26 cellular contexts compared by ENCODE assay signal in genomic region chr2:29726976-29727375, GRCh38.
"Had no signal": no experiment of that assay in that cellular context is flagged by ENCODE, and none has a peak within 500 bp of the region (broad histone marks: within the 10 kb centered on the region; RNA-seq: fewer than 3 reads in every experiment).

No MANE protein-coding gene starts in this region.

- H3K4me1 ChIP-seq: left ventricle myocardium inferior, parathyroid adenoma, psoas muscle, right atrium auricular region had no signal

- H3K36me3 ChIP-seq: left ventricle myocardium inferior, neutrophil, right atrium auricular region, tibial nerve, uterus had no signal

- H3K4me3 Mint-ChIP-seq: naive thymus-derived CD4-positive, alpha-beta T cell; natural killer cell treated with Interleukin-12 subunit alpha and Interleukin-12 subunit beta and Interleukin-15 and Interleukin-18, amount 100 ng/mL, for 72 hours; stimulated activated memory B cell treated with anti-CD40 and anti-IgM and Interleukin-4, amounts not matched to agents 10 μg/mL and 1 μg/mL and 100 μg/mL, for 72 hours; stimulated activated naive CD8-positive, alpha-beta T cell treated with anti-CD3 and anti-CD28 coated beads, Interleukin-15, amount 100 ng/mL, for 72 hours; type B pancreatic cell had no signal

- H3K9me3 Mint-ChIP-seq: naive thymus-derived CD4-positive, alpha-beta T cell; natural killer cell treated with Interleukin-12 subunit alpha and Interleukin-12 subunit beta and Interleukin-15 and Interleukin-18, amount 100 ng/mL, for 72 hours; stimulated activated naive CD8-positive, alpha-beta T cell treated with anti-CD3 and anti-CD28 coated beads, Interleukin-15, amount 100 ng/mL, for 72 hours had no signal

- H2AFZ ChIP-seq: hepatocyte, parathyroid adenoma had no signal

- H3K27ac ChIP-seq: hepatocyte, left ventricle myocardium inferior, neutrophil, parathyroid adenoma, psoas muscle, right atrium auricular region, skin epidermis, tibial nerve, uterus had no signal

- H3K4me2 ChIP-seq: hepatocyte had no signal

- H3K27ac Mint-ChIP-seq: naive thymus-derived CD4-positive, alpha-beta T cell; natural killer cell treated with Interleukin-12 subunit alpha and Interleukin-12 subunit beta and Interleukin-15 and Interleukin-18, amount 100 ng/mL, for 72 hours; stimulated activated memory B cell treated with anti-CD40 and anti-IgM and Interleukin-4, amounts not matched to agents 10 μg/mL and 1 μg/mL and 100 μg/mL, for 72 hours; stimulated activated naive CD8-positive, alpha-beta T cell treated with anti-CD3 and anti-CD28 coated beads, Interleukin-15, amount 100 ng/mL, for 72 hours; type B pancreatic cell had no signal

- H3K4me3 ChIP-seq: hepatocyte, left ventricle myocardium inferior, lung, mucosa of descending colon, psoas muscle, right atrium auricular region, skin epidermis, tibial nerve, uterus had no signal

- H3K36me3 Mint-ChIP-seq: naive thymus-derived CD4-positive, alpha-beta T cell; natural killer cell treated with Interleukin-12 subunit alpha and Interleukin-12 subunit beta and Interleukin-15 and Interleukin-18, amount 100 ng/mL, for 72 hours; stimulated activated memory B cell treated with anti-CD40 and anti-IgM and Interleukin-4, amounts not matched to agents 10 μg/mL and 1 μg/mL and 100 μg/mL, for 72 hours; type B pancreatic cell had no signal

- ATAC-seq: mucosa of descending colon; naive thymus-derived CD4-positive, alpha-beta T cell; natural killer cell treated with Interleukin-12 subunit alpha and Interleukin-12 subunit beta and Interleukin-15 and Interleukin-18, amount 100 ng/mL, for 72 hours; psoas muscle; sciatic nerve; stimulated activated memory B cell treated with anti-CD40 and anti-IgM and Interleukin-4, amounts not matched to agents 10 μg/mL and 1 μg/mL and 100 μg/mL, for 72 hours; stimulated activated naive CD8-positive, alpha-beta T cell treated with anti-CD3 and anti-CD28 coated beads, Interleukin-15, amount 100 ng/mL, for 72 hours had no signal

- H3K9ac ChIP-seq: parathyroid adenoma had no signal

- DNase-seq: islet precursor cell; left ventricle myocardium inferior; midbrain; mucosa of descending colon; naive thymus-derived CD4-positive, alpha-beta T cell; occipital lobe; psoas muscle; stimulated activated CD4-positive, alpha-beta T cell treated with anti-CD3 and anti-CD28 coated beads, Interleukin-12 subunit alpha, Interleukin-12 subunit beta, amount 100 ng/mL, for 4 hours; stimulated activated CD4-positive, alpha-beta T cell treated with anti-CD3 and anti-CD28 coated beads, Interleukin-15, amount 100 ng/mL, for 24 hours; stimulated activated CD4-positive, alpha-beta T cell treated with anti-CD3 and anti-CD28 coated beads, Interleukin-2, amount 100 ng/mL, for 24 hours; stimulated activated CD4-positive, alpha-beta T cell treated with anti-CD3 and anti-CD28 coated beads, Interleukin-4, amount 100 ng/mL, for 24 hours; stimulated activated naive CD4-positive, alpha-beta T cell treated with Interleukin-2 at 50 U/mL for 16 hours; stimulated activated naive CD8-positive, alpha-beta T cell treated with anti-CD3 and anti-CD28 coated beads, Interleukin-15, amount 100 ng/mL, for 72 hours; substantia nigra; uterus had no signal

- H3K27me3 ChIP-seq: hepatocyte, neutrophil, right atrium auricular region, tibial nerve, uterus had no signal

- H3K79me2 ChIP-seq: hepatocyte, parathyroid adenoma had no signal

- H3K9me3 ChIP-seq: left ventricle myocardium inferior, mucosa of descending colon, neutrophil, psoas muscle, right atrium auricular region, tibial nerve, uterus had no signal

- H3K4me1 Mint-ChIP-seq: naive thymus-derived CD4-positive, alpha-beta T cell; stimulated activated memory B cell treated with anti-CD40 and anti-IgM and Interleukin-4, amounts not matched to agents 10 μg/mL and 1 μg/mL and 100 μg/mL, for 72 hours; stimulated activated naive CD8-positive, alpha-beta T cell treated with anti-CD3 and anti-CD28 coated beads, Interleukin-15, amount 100 ng/mL, for 72 hours had no signal
